ENCODE assay signal across 11 cellular contexts in genomic region chr15:78440375-78441373, GRCh38. TPM values are rescaled to one million over a fixed set of nuclear protein-coding genes. Genes with fewer than 3 reads are reported as not detected.
DNase-seq lines count a peak whose midpoint lies in the region; ATAC-seq and TF ChIP-seq lines count a peak whose summit lies in the region.
"Had no signal": no experiment of that assay in that cellular context is flagged by ENCODE, and none has a peak within 500 bp of the region (broad histone marks: within the 10 kb centered on the region; RNA-seq: fewer than 3 reads in every experiment).

No MANE protein-coding gene starts in this region.

- CTCF ChIA-PET in PC-9 (lab: Charles Lee): interaction anchor here (0.6 to 1.1 kb wide), 2 partner anchors 8 to 63 kb away, joined by 4 read pairs; no protein-coding TSS in a partner anchor

- H3K36me3 Mint-ChIP-seq in activated T-cell treated with anti-CD3 and anti-CD28 coated beads, Interleukin-2, amount 50 U/mL, for 4 hours (ENCODE audit: insufficient read depth): peaks cover 24% of the 10 kb centered on the region
- peaks cover 40% of the 10 kb centered on the region for H3K36me3 Mint-ChIP-seq in effector memory CD8-positive, alpha-beta T cell (ENCODE audit: insufficient read depth)
- peaks cover 80% of the 10 kb centered on the region for H3K36me3 Mint-ChIP-seq in stimulated activated effector memory CD8-positive, alpha-beta T cell treated with anti-CD3 and anti-CD28 coated beads, Interleukin-12 subunit alpha, Interleukin-12 subunit beta, amount 100 ng/mL, for 72 hours

- intact Hi-C loops in PC-9 (cut with micrococcal nuclease; ENCODE audit: unreplicated experiment): no loop called here
- intact Hi-C loops in upper lobe of right lung (cut with DNase I): no loop called here

- H3K36me3 ChIP-seq in PC-9 (ENCODE audit: low read depth): peaks cover 46% of the 10 kb centered on the region
- H3K36me3 ChIP-seq in upper lobe of right lung: peaks cover 59% of the 10 kb centered on the region

- H3K27ac ChIP-seq in PC-9: no peak overlapping the region
- H3K27ac ChIP-seq in upper lobe of right lung: no peak overlapping the region

- no peak overlapping the region for H3K4me3 ChIP-seq in PC-9
- no peak overlapping the region for H3K4me3 ChIP-seq in upper lobe of right lung

- DNase-seq in activated T-cell treated with anti-CD3 and anti-CD28 coated beads, Interleukin-2, amount 50 U/mL, for 4 hours: no peak
- no peak for DNase-seq in activated T-cell treated with anti-CD3 and anti-CD28 coated beads, Interleukin-2, amount 50 U/mL, for 1 hour
- DNase-seq in PC-9: no peak
- DNase-seq in effector memory CD8-positive, alpha-beta T cell: no peak
- no peak for DNase-seq in stimulated activated effector memory CD8-positive, alpha-beta T cell treated with anti-CD3 and anti-CD28 coated beads, Interleukin-12 subunit alpha, Interleukin-12 subunit beta, amount 100 ng/mL, for 72 hours (ENCODE audit: low spot score in 2 of 2)
- no peak for DNase-seq in upper lobe of right lung
- DNase-seq: head of caudate nucleus; stimulated activated CD4-positive, alpha-beta T cell treated with anti-CD3 and anti-CD28 coated beads, Interleukin-2, amount 100 ng/mL, for 24 hours; stimulated activated naive CD4-positive, alpha-beta T cell treated with Interleukin-2 at 50 U/mL for 16 hours had no signal

- no peaks in the 10 kb centered on the region for H3K9me3 ChIP-seq in PC-9 (ENCODE audit: insufficient read depth, low read depth)
- no peaks in the 10 kb centered on the region for H3K9me3 ChIP-seq in upper lobe of right lung

- H3K27me3 ChIP-seq in PC-9 (ENCODE audit: insufficient read depth, low read depth): no peaks in the 10 kb centered on the region
- H3K27me3 ChIP-seq in upper lobe of right lung: no peaks in the 10 kb centered on the region

- POLR2A ChIA-PET in PC-9 (lab: Charles Lee; ENCODE audit: unreplicated experiment): no interaction called here

- H2AFZ ChIP-seq in PC-9: no peak overlapping the region

- H3K4me1 Mint-ChIP-seq in activated T-cell treated with anti-CD3 and anti-CD28 coated beads, Interleukin-2, amount 50 U/mL, for 4 hours (ENCODE audit: low read depth): peaks cover 55% of the 10 kb centered on the region
- peaks cover 29 to 58% of the 10 kb centered on the region in 2 donors for H3K4me1 Mint-ChIP-seq in effector memory CD8-positive, alpha-beta T cell (ENCODE audit: low read depth in 2 of 2)
- H3K4me1 Mint-ChIP-seq in stimulated activated effector memory CD8-positive, alpha-beta T cell treated with anti-CD3 and anti-CD28 coated beads, Interleukin-12 subunit alpha, Interleukin-12 subunit beta, amount 100 ng/mL, for 72 hours: peaks cover 62% of the 10 kb centered on the region

- peak overlapping the region; percentile 38 to 75 for H3K27ac Mint-ChIP-seq in effector memory CD8-positive, alpha-beta T cell
- peak overlapping the region; percentile 78 for H3K27ac Mint-ChIP-seq in stimulated activated effector memory CD8-positive, alpha-beta T cell treated with anti-CD3 and anti-CD28 coated beads, Interleukin-12 subunit alpha, Interleukin-12 subunit beta, amount 100 ng/mL, for 72 hours

- H3K9me2 ChIP-seq in PC-9 (ENCODE audit: insufficient read depth): no peaks in the 10 kb centered on the region

- ATAC-seq in activated T-cell treated with anti-CD3 and anti-CD28 coated beads, Interleukin-2, amount 50 U/mL, for 4 hours: peak in 1 of 2 donors; percentile 12
- ATAC-seq in effector memory CD8-positive, alpha-beta T cell (replicated peaks): no peak
- ATAC-seq in stimulated activated effector memory CD8-positive, alpha-beta T cell treated with anti-CD3 and anti-CD28 coated beads, Interleukin-12 subunit alpha, Interleukin-12 subunit beta, amount 100 ng/mL, for 72 hours: peak; percentile 52
- ATAC-seq in upper lobe of right lung: no peak
- ATAC-seq in HG03439 (IDR thresholded peaks at IDR 0.05; ENCODE audit: unreplicated experiment): no peak
- ATAC-seq in HG02885 (IDR thresholded peaks at IDR 0.05; ENCODE audit: poor library complexity, unreplicated experiment): no peak

- peaks cover 69% of the 10 kb centered on the region for H3K79me2 ChIP-seq in PC-9 (ENCODE audit: low read depth)

- peaks cover 9% of the 10 kb centered on the region; the same call in 1 of the 2 replicates for H3F3A ChIP-seq in PC-9 (ENCODE audit: insufficient read depth, low read depth)

- peaks cover 14% of the 10 kb centered on the region for H3K4me1 ChIP-seq in PC-9 (replicated peaks; ENCODE audit: insufficient read depth)
- H3K4me1 ChIP-seq in upper lobe of right lung: peaks cover 36% of the 10 kb centered on the region

- H3K27me3 Mint-ChIP-seq in activated T-cell treated with anti-CD3 and anti-CD28 coated beads, Interleukin-2, amount 50 U/mL, for 4 hours (ENCODE audit: low read depth): no peaks in the 10 kb centered on the region
- no peaks in the 10 kb centered on the region for H3K27me3 Mint-ChIP-seq in effector memory CD8-positive, alpha-beta T cell

- TF ChIP-seq CTCF in PC-9 (conservative IDR thresholded peaks at IDR 0.05) (no peak), upper lobe of right lung (IDR thresholded peaks at IDR 0.05) (no peak)

- peaks cover 41% of the 10 kb centered on the region for H4K20me1 ChIP-seq in PC-9 (ENCODE audit: insufficient read depth)

- no peaks in the 10 kb centered on the region for H3K9me3 Mint-ChIP-seq in activated T-cell treated with anti-CD3 and anti-CD28 coated beads, Interleukin-2, amount 50 U/mL, for 4 hours
- no peaks in the 10 kb centered on the region for H3K9me3 Mint-ChIP-seq in effector memory CD8-positive, alpha-beta T cell
- H3K9me3 Mint-ChIP-seq in stimulated activated effector memory CD8-positive, alpha-beta T cell treated with anti-CD3 and anti-CD28 coated beads, Interleukin-12 subunit alpha, Interleukin-12 subunit beta, amount 100 ng/mL, for 72 hours: no peaks in the 10 kb centered on the region

- no TSS peak for BruUV-seq in PC-9 (replicated peaks; lab: Mats Ljungman, UMichigan)

- H3K4me3 Mint-ChIP-seq in activated T-cell treated with anti-CD3 and anti-CD28 coated beads, Interleukin-2, amount 50 U/mL, for 4 hours: peak overlapping the region; percentile 49
- H3K4me3 Mint-ChIP-seq in effector memory CD8-positive, alpha-beta T cell: peak overlapping the region in 1 of 2 donors; percentile 99
- H3K4me3 Mint-ChIP-seq in stimulated activated effector memory CD8-positive, alpha-beta T cell treated with anti-CD3 and anti-CD28 coated beads, Interleukin-12 subunit alpha, Interleukin-12 subunit beta, amount 100 ng/mL, for 72 hours: peak overlapping the region; percentile 80

- H3K4me2 ChIP-seq in PC-9: peak overlapping the region; percentile 8; the same call in 1 of the 2 replicates

RNA-seq across cellular contexts. Expression of gene IREB2, which starts 2.7 kb away (rescaled TPM):
- 10 to 100 TPM; 56.1 to 72.7 (median 64.1) TPM for total RNA-seq in activated T-cell treated with anti-CD3 and anti-CD28 coated beads, Interleukin-2, amount 50 U/mL, for 4 hours
- total RNA-seq in PC-9 (2021) (48.8 and 49.0 TPM in 2 replicates), upper lobe of right lung (48.7 TPM)
